ENCODE assay signal across 7 cellular contexts in genomic region chr17:27892866-27893769, GRCh38. TPM values are rescaled to one million over a fixed set of nuclear protein-coding genes. Genes with fewer than 3 reads are reported as not detected.
DNase-seq lines count a peak whose midpoint lies in the region; ATAC-seq and TF ChIP-seq lines count a peak whose summit lies in the region.

LYRM9 (minus strand) TSS chr17:27893365; CDS start chr17:27882694, 10,671 bp downstream.

- in situ Hi-C loops in astrocyte of the cerebellum (cut with HindIII; ENCODE audit: low sequenced_read_pairs): no loop called here

- H3K4me2 ChIP-seq in hepatocyte: peak within 1 kb of the TSS; percentile 93

- peak within 1 kb of the TSS; percentile 66 for H3K27ac ChIP-seq in hepatocyte

- no peaks in the 10 kb centered on the region for H3K79me2 ChIP-seq in hepatocyte

- ATAC-seq in GM18498 (IDR thresholded peaks at IDR 0.05; ENCODE audit: unreplicated experiment) (peak; percentile 95), HG02870 (IDR thresholded peaks at IDR 0.05; ENCODE audit: unreplicated experiment) (peak; percentile 89)

- no peaks in the 10 kb centered on the region for H3K36me3 ChIP-seq in hepatocyte (replicated peaks; ENCODE audit: insufficient read depth, low read depth)

- peaks cover 6% of the 10 kb centered on the region for H3K27me3 ChIP-seq in hepatocyte

- H2AFZ ChIP-seq in hepatocyte: peak within 1 kb of the TSS; percentile 92

- 6% methylated on average over 50 of the region's 75 CpGs for WGBS in hepatocyte (ENCODE audit: low lambda C conversion rate, missing lambda C conversion rate)

- no peaks in the 10 kb centered on the region for H4K20me1 ChIP-seq in hepatocyte (ENCODE audit: insufficient read depth, poor library complexity, severe bottlenecking)

- TF ChIP-seq CTCF in astrocyte of the cerebellum (IDR thresholded peaks at IDR 0.05; ENCODE audit: low read depth, low read length, missing control alignments) (peak; percentile 81), hepatocyte (IDR thresholded peaks at IDR 0.05; ENCODE audit: poor library complexity) (peak; percentile 93), retinal pigment epithelial cell (conservative IDR thresholded peaks at IDR 0.05; ENCODE audit: low read depth, low read length) (peak; percentile 73)

- no peaks in the 10 kb centered on the region for H3K9me3 ChIP-seq in hepatocyte (ENCODE audit: low read depth)

- H3K9me2 ChIP-seq in hepatocyte (replicated peaks; ENCODE audit: insufficient read depth): no peaks in the 10 kb centered on the region

- peaks cover 5% of the 10 kb centered on the region for H3K4me1 ChIP-seq in hepatocyte (ENCODE audit: insufficient read depth)

- H3K4me3 ChIP-seq in astrocyte of the cerebellum (ENCODE audit: low read depth, low read length) (peak within 1 kb of the TSS; percentile 53), hepatocyte (peak within 1 kb of the TSS; percentile 83), retinal pigment epithelial cell (ENCODE audit: low read length) (peak within 1 kb of the TSS; percentile 55)

- DNase-seq in NCI-H1694 (lab: John Stamatoyannopoulos, UW): peak; percentile 66
- DNase-seq in T-helper 22 cell (ENCODE audit: low read depth): peak; percentile 81
- DNase-seq in astrocyte of the cerebellum (ENCODE audit: low read depth): peak; percentile 54
- peak; percentile 96 for DNase-seq in hepatocyte (ENCODE audit: low spot score)
- DNase-seq in retinal pigment epithelial cell (ENCODE audit: low read depth): no peak

RNA-seq across cellular contexts. Expression of gene LYRM9, which starts in this region (rescaled TPM):
- 9.0 and 12.2 TPM in 2 replicates for total RNA-seq in hepatocyte
- polyA plus RNA-seq in hepatocyte: 10.5 and 11.5 TPM in 2 replicates
